In the genomic region with DNA sequence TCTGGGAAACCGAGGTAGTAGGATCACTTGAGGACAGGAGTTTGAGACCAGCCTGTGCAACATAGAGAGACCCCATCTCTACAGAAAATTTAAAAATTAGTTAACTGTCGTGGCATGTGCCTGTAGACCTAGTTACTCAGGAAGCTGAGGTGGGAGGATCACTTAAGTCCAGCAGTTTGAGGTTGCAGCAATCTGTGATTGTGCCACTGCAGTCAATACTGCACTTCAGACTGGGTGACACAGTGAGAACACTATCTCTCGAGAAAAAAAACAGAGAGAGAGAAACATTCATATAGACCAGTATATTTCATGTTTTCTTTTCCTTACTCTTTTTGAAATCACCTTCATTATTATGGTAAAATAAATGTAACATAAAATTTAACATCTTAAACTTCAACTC, we compare ENCODE assay signal across 32 cellular contexts.
"Had no signal": no experiment of that assay in that cellular context is flagged by ENCODE, and none has a peak within 500 bp of the region (broad histone marks: within the 10 kb centered on the region; RNA-seq: fewer than 3 reads in every experiment).

No MANE protein-coding gene starts in this region.

- H3K9me3 ChIP-seq: adrenal gland had no signal

- ATAC-seq: activated CD8-positive, alpha-beta T cell treated with anti-CD3 and anti-CD28 coated beads for 36 hours; activated T-cell treated with anti-CD3 and anti-CD28 coated beads, Interleukin-2, amount 50 U/mL, for 4 hours; activated T-cell treated with anti-CD3 and anti-CD28 coated beads, Interleukin-2, amount 50 U/mL, for 72 hours; activated T-helper 17 cell treated with anti-CD3 and anti-CD28 coated beads, Interleukin-2, amount 50 U/mL, for 72 hours had no signal

- H3K4me3 ChIP-seq: adrenal gland, ascending aorta, cardiac muscle cell had no signal

- H3K36me3 ChIP-seq: adrenal gland, cardiac muscle cell had no signal

- H3K27me3 ChIP-seq: adrenal gland, ascending aorta, cardiac muscle cell had no signal

- H3K27ac ChIP-seq: adrenal gland, ascending aorta, cardiac muscle cell, VCaP had no signal

- FAIRE-seq: bronchial epithelial cell, TTC549 had no signal

- DNase-seq: activated B cell treated with CpG ODN at 0.5 μM for 24 hours; activated CD4-positive, alpha-beta memory T cell treated with anti-CD3 and anti-CD28 coated beads for 36 hours; activated CD4-positive, alpha-beta T cell treated with anti-CD3 and anti-CD28 coated beads for 4 hours; activated CD4-positive, alpha-beta T cell treated with anti-CD3 and anti-CD28 coated beads, Interleukin-2, amount 10 ng/mL, durations not matched to agents 24 days and 14 days; activated CD4-positive, alpha-beta T cell treated with anti-CD3 and anti-CD28 coated beads, Interleukin-2, amount 50 U/mL, for 1 hour; activated CD4-positive, alpha-beta T cell treated with anti-CD3 and anti-CD28 coated beads, Interleukin-2, amount 50 U/mL, for 4 hours; activated CD4-positive, CD25-positive, alpha-beta regulatory T cell treated with anti-CD3 and anti-CD28 coated beads, Interleukin-2, amount 50 U/mL, for 72 hours; activated CD8-positive, alpha-beta memory T cell treated with anti-CD3 and anti-CD28 coated beads, Interleukin-2, amount 50 U/mL, for 4 hours; activated CD8-positive, alpha-beta T cell treated with anti-CD3 and anti-CD28 coated beads for 36 hours; activated effector memory CD4-positive, alpha-beta T cell treated with anti-CD3 and anti-CD28 coated beads, Interleukin-2, amount 50 U/mL, for 16 hours; activated gamma-delta T cell treated with Interleukin-2 at 50 U/mL for 16 hours; activated naive CD4-positive, alpha-beta T cell treated with anti-CD3 and anti-CD28 coated beads, Interleukin-2, amount 10 ng/mL, durations not matched to agents 7 days and 5 days; activated naive CD4-positive, alpha-beta T cell treated with Interleukin-2 at 50 U/mL for 16 hours; activated naive CD8-positive, alpha-beta T cell treated with anti-CD3 and anti-CD28 coated beads for 36 hours; activated T-cell treated with anti-CD3 and anti-CD28 coated beads for 4 hours; activated T-cell treated with anti-CD3 and anti-CD28 coated beads, Interleukin-2, amount 50 U/mL, for 1 hour; activated T-cell treated with anti-CD3 and anti-CD28 coated beads, Interleukin-2, amount 50 U/mL, for 4 hours; activated T-cell treated with anti-CD3 and anti-CD28 coated beads, Interleukin-2, amount 50 U/mL, for 72 hours; adrenal gland; amygdala; anterior cingulate cortex; caudate nucleus; cerebellar nuclear complex; T-helper 1 cell; T-helper 2 cell; T-helper 9 cell had no signal

- H3K4me1 ChIP-seq: adrenal gland, ascending aorta had no signal
